In genomic region chr6:134614606-134615485, GRCh38 we compare ENCODE assay signal across 26 cellular contexts.
"Had no signal": no experiment of that assay in that cellular context is flagged by ENCODE, and none has a peak within 500 bp of the region (broad histone marks: within the 10 kb centered on the region; RNA-seq: fewer than 3 reads in every experiment).

No MANE protein-coding gene starts in this region.

- H3K4me3 Mint-ChIP-seq: activated T-cell treated with anti-CD3 and anti-CD28 coated beads, Interleukin-2, amount 50 U/mL, for 72 hours; brain; natural killer cell treated with Interleukin-12 subunit alpha and Interleukin-12 subunit beta and Interleukin-15 and Interleukin-18, amount 100 ng/mL, for 72 hours; type B pancreatic cell had no signal

- H3K27me3 Mint-ChIP-seq: brain had no signal

- H3K36me3 Mint-ChIP-seq: activated naive CD4-positive, alpha-beta T cell treated with anti-CD3 and anti-CD28 coated beads, Interleukin-2, amount 50 U/mL, for 72 hours; brain; natural killer cell treated with Interleukin-12 subunit alpha and Interleukin-12 subunit beta and Interleukin-15 and Interleukin-18, amount 100 ng/mL, for 72 hours; type B pancreatic cell had no signal

- H3K4me1 ChIP-seq: adrenal gland, ascending aorta, lower lobe of right lung, uterus had no signal

- DNase-seq: activated CD4-positive, alpha-beta T cell treated with anti-CD3 and anti-CD28 coated beads for 4 hours; activated CD4-positive, alpha-beta T cell treated with anti-CD3 and anti-CD28 coated beads, Interleukin-2, amount 50 U/mL, for 4 hours; activated naive CD4-positive, alpha-beta T cell; activated T-cell treated with anti-CD3 and anti-CD28 coated beads for 4 hours; activated T-cell treated with anti-CD3 and anti-CD28 coated beads, Interleukin-2, amount 50 U/mL, for 72 hours; adrenal gland; dorsolateral prefrontal cortex; effector memory CD4-positive, alpha-beta T cell; foreskin keratinocyte; heart right ventricle; kidney glomerular epithelial cell; lower lobe of right lung; mucosa of descending colon; posterior cingulate gyrus; right cardiac atrium; stimulated activated CD4-positive, alpha-beta T cell treated with anti-CD3 and anti-CD28 coated beads, Interleukin-2, amount 100 ng/mL, for 48 hours; stimulated activated naive CD4-positive, alpha-beta T cell treated with Interleukin-2 at 50 U/mL for 16 hours; uterus had no signal

- H3K9me3 ChIP-seq: adrenal gland, ascending aorta, heart right ventricle, lower lobe of right lung, mucosa of descending colon, uterus had no signal

- H3K4me3 ChIP-seq: adrenal gland, ascending aorta, coronary artery, dorsolateral prefrontal cortex, heart right ventricle, lower lobe of right lung, mucosa of descending colon, uterus had no signal

- H3K36me3 ChIP-seq: adrenal gland, ascending aorta, heart right ventricle, lower lobe of right lung, uterus had no signal

- ATAC-seq: activated naive CD4-positive, alpha-beta T cell treated with anti-CD3 and anti-CD28 coated beads, Interleukin-2, amount 50 U/mL, for 72 hours; activated T-cell treated with anti-CD3 and anti-CD28 coated beads, Interleukin-2, amount 50 U/mL, for 72 hours; foreskin keratinocyte; heart right ventricle; left lobe of liver; lower lobe of right lung; mucosa of descending colon; natural killer cell treated with Interleukin-12 subunit alpha and Interleukin-12 subunit beta and Interleukin-15 and Interleukin-18, amount 100 ng/mL, for 72 hours; right cardiac atrium had no signal

- H3K27ac Mint-ChIP-seq: activated naive CD4-positive, alpha-beta T cell treated with anti-CD3 and anti-CD28 coated beads, Interleukin-2, amount 50 U/mL, for 72 hours; activated T-cell treated with anti-CD3 and anti-CD28 coated beads, Interleukin-2, amount 50 U/mL, for 72 hours; brain; natural killer cell treated with Interleukin-12 subunit alpha and Interleukin-12 subunit beta and Interleukin-15 and Interleukin-18, amount 100 ng/mL, for 72 hours; type B pancreatic cell had no signal

- H3K27ac ChIP-seq: adrenal gland, ascending aorta, coronary artery, dorsolateral prefrontal cortex, foreskin keratinocyte, heart right ventricle, lower lobe of right lung, uterus, VCaP had no signal

- H3K27me3 ChIP-seq: adrenal gland, ascending aorta, dorsolateral prefrontal cortex, foreskin keratinocyte, heart right ventricle, uterus had no signal

- H3K9me3 Mint-ChIP-seq: activated naive CD4-positive, alpha-beta T cell treated with anti-CD3 and anti-CD28 coated beads, Interleukin-2, amount 50 U/mL, for 72 hours; activated T-cell treated with anti-CD3 and anti-CD28 coated beads, Interleukin-2, amount 50 U/mL, for 72 hours; natural killer cell treated with Interleukin-12 subunit alpha and Interleukin-12 subunit beta and Interleukin-15 and Interleukin-18, amount 100 ng/mL, for 72 hours had no signal
